15 cellular contexts compared by ENCODE assay signal in the genomic region with DNA sequence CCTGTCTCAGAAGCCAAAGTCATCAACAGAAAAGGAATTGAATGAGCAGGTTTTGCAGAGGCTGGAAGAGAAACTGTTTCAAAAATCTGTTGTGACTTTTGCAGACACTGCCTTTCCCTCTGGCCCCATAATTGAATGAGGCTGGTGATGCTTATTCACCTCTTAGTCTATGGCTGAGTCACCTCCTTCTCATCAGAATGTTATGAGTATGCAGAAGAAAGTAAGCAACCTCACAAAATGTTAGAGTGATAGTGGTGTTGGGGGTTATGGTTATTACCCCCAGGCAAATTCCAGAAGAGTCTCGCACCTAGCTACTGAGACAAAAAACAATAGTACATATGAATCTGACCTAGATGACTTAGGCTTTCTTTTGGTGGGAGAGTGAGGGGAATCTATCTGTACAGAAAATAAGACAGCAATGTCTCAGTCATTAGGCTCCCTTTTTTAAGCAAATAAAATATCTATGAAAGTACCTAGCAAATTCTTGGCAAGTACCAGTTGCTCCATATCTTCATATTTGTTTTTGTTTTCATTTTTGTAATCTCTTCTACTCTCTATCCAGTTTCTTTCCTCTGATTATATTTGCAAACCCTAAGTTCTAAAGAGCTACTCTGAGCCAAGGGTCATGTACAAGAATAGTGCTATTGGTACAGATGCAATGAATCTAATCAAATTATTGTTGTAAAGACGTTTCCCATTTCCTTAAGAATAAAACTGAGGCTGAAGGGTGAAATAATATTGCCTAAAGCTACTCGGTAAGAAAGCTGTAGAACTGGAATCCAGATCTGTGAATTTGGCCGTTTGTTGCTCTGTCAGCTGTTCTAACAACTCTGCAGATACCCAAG.
DNase-seq lines count a peak whose midpoint lies in the region; ATAC-seq and TF ChIP-seq lines count a peak whose summit lies in the region.
"Had no signal": no experiment of that assay in that cellular context is flagged by ENCODE, and none has a peak within 500 bp of the region (broad histone marks: within the 10 kb centered on the region; RNA-seq: fewer than 3 reads in every experiment).

No MANE protein-coding gene starts in this region.

- no peaks in the 10 kb centered on the region for H3K4me1 ChIP-seq in aorta (ENCODE audit: control insufficient read depth in 1 of 2, insufficient read depth in 2 of 2, low read length in 2 of 2)
- no peaks in the 10 kb centered on the region for H3K4me1 ChIP-seq in testis
- H3K4me1 ChIP-seq: tibial artery had no signal

- 51 to 58% methylated on average over 4 of the region's 4 CpGs for WGBS in aorta, 2 donors
- 58 to 67% methylated on average over 4 of the region's 4 CpGs for WGBS in testis, 2 donors

- H3K27ac ChIP-seq in aorta (ENCODE audit: low read depth in 1 of 2, low read length in 2 of 2) (no peak overlapping the region), testis (no peak overlapping the region)
- H3K27ac ChIP-seq: HL-60, tibial artery had no signal

- TF ChIP-seq CTCF in AG10803 (conservative IDR thresholded peaks at IDR 0.05; ENCODE audit: low read length) (no peak), LNCaP clone FGC (IDR thresholded peaks at IDR 0.05; ENCODE audit: control insufficient read depth, extremely low read depth, insufficient read depth) (no peak), testis (IDR thresholded peaks at IDR 0.05) (no peak)

- H3K9me3 ChIP-seq in aorta (ENCODE audit: control insufficient read depth, low read length) (no peaks in the 10 kb centered on the region), testis (no peaks in the 10 kb centered on the region)
- H3K9me3 ChIP-seq: tibial artery had no signal

- H3K36me3 ChIP-seq in aorta (ENCODE audit: control insufficient read depth in 1 of 2, insufficient read depth in 2 of 2, low read length in 1 of 2): no peaks in the 10 kb centered on the region
- H3K36me3 ChIP-seq in testis (ENCODE audit: low read depth, missing control alignments): no peaks in the 10 kb centered on the region
- H3K36me3 ChIP-seq: tibial artery had no signal

- H3K27me3 ChIP-seq in aorta (ENCODE audit: control insufficient read depth in 1 of 2, insufficient read depth in 2 of 2, low read length in 1 of 2) (no peaks in the 10 kb centered on the region), testis (no peaks in the 10 kb centered on the region)
- H3K27me3 ChIP-seq: tibial artery had no signal

- H3K4me3 ChIP-seq in AG10803 (ENCODE audit: low read length) (no peak overlapping the region), LNCaP clone FGC (ENCODE audit: low read depth, low read length) (no peak overlapping the region), aorta (ENCODE audit: low read length in 2 of 2) (no peak overlapping the region), testis (no peak overlapping the region)
- H3K4me3 ChIP-seq: GM12878, tibial artery had no signal

- ATAC-seq in aorta (ENCODE audit: low FRiP score): no peak
- no peak for ATAC-seq in GM19324 (IDR thresholded peaks at IDR 0.05; ENCODE audit: low FRiP score, unreplicated experiment)
- no peak for ATAC-seq in GM19463 (IDR thresholded peaks at IDR 0.05; ENCODE audit: unreplicated experiment)
- ATAC-seq: GM12878 had no signal

- no peak for TF ChIP-seq POLR2A in testis (IDR thresholded peaks at IDR 0.05)

- intact Hi-C loops in aorta (cut with DNase I) (no loop called here), testis (cut with DNase I; ENCODE audit: low total_unique reads) (no loop called here)

- DNase-seq in AG10803 (ENCODE audit: low read depth) (peak; percentile 91), LNCaP clone FGC (ENCODE audit: low read depth) (peak; percentile 4), astrocyte of the hippocampus (ENCODE audit: low read depth, low spot score) (peak; percentile 84), kidney glomerular epithelial cell (lab: John Stamatoyannopoulos, UW) (peak; percentile 94), aorta (no peak), testis (no peak)
- DNase-seq: COR-L47; NCI-H1417 treated with DMSO at 0.1 percent for 48 hours; NK-92 treated with Interleukin-12 subunit alpha and Interleukin-12 subunit beta, amount 100 ng/mL, for 24 hours; retina; tibial artery had no signal

Comparison
In these comparisons a context has a peak if more than half of its experiments do, and no peak if none do; other contexts are left out.
1. DNase-seq: peak in AG10803 (single experiment), LNCaP clone FGC (single experiment), astrocyte of the hippocampus (single experiment) and kidney glomerular epithelial cell (single experiment); none in aorta (0 of 2) and testis (single experiment).